Comparison of ENCODE assay signal across 9 cellular contexts in genomic region chr7:134174797-134175261, GRCh38. TPM values are rescaled to one million over a fixed set of nuclear protein-coding genes. Genes with fewer than 3 reads are reported as not detected.
DNase-seq lines count a peak whose midpoint lies in the region; ATAC-seq and TF ChIP-seq lines count a peak whose summit lies in the region.
"Had no signal": no experiment of that assay in that cellular context is flagged by ENCODE, and none has a peak within 500 bp of the region (broad histone marks: within the 10 kb centered on the region; RNA-seq: fewer than 3 reads in every experiment).

No MANE protein-coding gene starts in this region.

- intact Hi-C loops in uterus (cut with DNase I; ENCODE audit: low total_unique reads) = no loop called here

- H3K36me3 ChIP-seq in kidney epithelial cell (ENCODE audit: control insufficient read depth, insufficient read depth, low read length) (no peaks in the 10 kb centered on the region), uterus (no peaks in the 10 kb centered on the region)
- H3K36me3 ChIP-seq: thoracic aorta had no signal

- no peaks in the 10 kb centered on the region for H3K4me1 Mint-ChIP-seq in progenitor cell of endocrine pancreas (ENCODE audit: low read depth)

- H3K4me1 ChIP-seq in uterus = no peaks in the 10 kb centered on the region

- TF ChIP-seq CTCF in kidney epithelial cell (IDR thresholded peaks at IDR 0.05; ENCODE audit: insufficient read depth, low read length, poor library complexity, severe bottlenecking) = no peak
- no peak for TF ChIP-seq CTCF in progenitor cell of endocrine pancreas (IDR thresholded peaks at IDR 0.05; ENCODE audit: unreplicated experiment)
- no peak for TF ChIP-seq CTCF in uterus (IDR thresholded peaks at IDR 0.05)

- H3K4me3 ChIP-seq in kidney epithelial cell (ENCODE audit: low read depth, low read length) (no peak overlapping the region), uterus (no peak overlapping the region)
- H3K4me3 ChIP-seq: thoracic aorta had no signal

- no peaks in the 10 kb centered on the region for H3K9me3 ChIP-seq in uterus
- H3K9me3 ChIP-seq: thoracic aorta had no signal

- ATAC-seq in HG03342 (IDR thresholded peaks at IDR 0.05; ENCODE audit: unreplicated experiment) = peak; percentile 95

- no peaks in the 10 kb centered on the region for H3K36me3 Mint-ChIP-seq in progenitor cell of endocrine pancreas (ENCODE audit: insufficient read depth)

- no peak overlapping the region for H3K27ac ChIP-seq in uterus
- H3K27ac ChIP-seq: thoracic aorta had no signal

- H3K4me3 Mint-ChIP-seq in progenitor cell of endocrine pancreas (ENCODE audit: low read depth) = no peak overlapping the region

- no peaks in the 10 kb centered on the region for H3K27me3 Mint-ChIP-seq in progenitor cell of endocrine pancreas

- H3K27ac Mint-ChIP-seq in progenitor cell of endocrine pancreas = no peak overlapping the region

- H3K27me3 ChIP-seq in kidney epithelial cell (ENCODE audit: control insufficient read depth, insufficient read depth, low read length) = no peaks in the 10 kb centered on the region
- no peaks in the 10 kb centered on the region for H3K27me3 ChIP-seq in uterus

- DNase-seq in AML-193 (lab: John Stamatoyannopoulos, UW) = peak; percentile 94 to 97
- DNase-seq in GM19240 (ENCODE audit: insufficient read length, low spot score) = peak; percentile 5
- DNase-seq in SW480 (ENCODE audit: low spot score) = peak; percentile 81
- DNase-seq in kidney epithelial cell (ENCODE audit: low read depth) = peak; percentile 92
- DNase-seq in progenitor cell of endocrine pancreas (ENCODE audit: low spot score, unreplicated experiment) = no peak
- no peak for DNase-seq in uterus
- DNase-seq in D341Med (ENCODE audit: low spot score) = no peak

- no peaks in the 10 kb centered on the region for H3K9me3 Mint-ChIP-seq in progenitor cell of endocrine pancreas (ENCODE audit: low read depth)

- no peak for TF ChIP-seq POLR2A in uterus (IDR thresholded peaks at IDR 0.05)

RNA-seq across cellular contexts. Expression of gene LRGUK, which starts 47.7 kb away (rescaled TPM):
- total RNA-seq in kidney epithelial cell (0.41 and 0.42 TPM in 2 replicates), progenitor cell of endocrine pancreas (2.6 and 2.9 TPM in 2 replicates), uterus (1 to 10 TPM in 2 of 4 donors, under 1 TPM in 1, not detected in 1; 0.91 to 3.8 (median 1.3) TPM)

Comparison
In these comparisons a context has a peak if more than half of its experiments do, and no peak if none do; other contexts are left out.
1. DNase-seq: peak in AML-193 (2 of 2), GM19240 (single experiment), SW480 (single experiment) and kidney epithelial cell (single experiment); none in progenitor cell of endocrine pancreas (single experiment), uterus (0 of 2) and D341Med (single experiment).